8 cellular contexts compared by ENCODE assay signal in the genomic region with DNA sequence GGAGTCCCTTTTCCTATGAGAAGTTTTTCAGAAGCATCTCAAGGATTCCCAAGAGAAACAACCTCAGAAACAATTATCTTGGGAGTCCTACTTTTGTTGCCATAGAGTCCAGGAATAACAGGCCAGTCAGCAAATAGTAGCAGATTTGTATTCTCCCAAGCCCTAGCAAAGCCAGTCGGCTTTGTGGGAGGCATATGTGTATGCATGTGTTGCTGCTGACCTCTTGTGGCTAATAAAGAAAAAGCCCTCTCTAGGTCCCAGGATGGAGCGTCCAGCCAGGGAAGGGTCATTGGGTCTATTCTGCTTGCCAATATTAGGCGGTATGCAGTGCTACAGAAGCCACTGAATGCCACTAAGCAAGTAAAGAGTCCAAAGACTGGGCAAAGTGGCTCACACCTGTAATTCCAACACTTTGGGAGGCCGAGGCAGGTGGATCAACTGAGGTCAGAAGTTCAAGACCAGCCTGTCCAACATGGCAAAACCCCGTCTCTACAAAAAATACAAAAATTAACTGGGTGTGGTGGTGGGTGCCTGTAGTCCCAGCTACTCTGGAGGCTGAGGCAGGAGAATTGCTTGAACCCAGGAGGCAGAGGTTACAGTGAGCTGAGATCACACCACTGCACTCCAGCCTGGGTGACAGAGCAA. TPM values are rescaled to one million over a fixed set of nuclear protein-coding genes. Genes with fewer than 3 reads are reported as not detected.
A peak's percentile ranks its signal among the peaks of the same experiment; 100 is the strongest.
DNase-seq lines count a peak whose midpoint lies in the region; FAIRE-seq and TF ChIP-seq lines count a peak whose summit lies in the region.
"Not testable (repeated sequence)": the region's sequence is repeated elsewhere in the genome, so short reads cannot be mapped to it uniquely, and the experiment has no call there.

No MANE protein-coding gene starts in this region.

- H3K27me3 ChIP-seq in SJCRH30, ascending aorta: not testable (repeated sequence)

- CTCF ChIA-PET in HEK293T (lab: Yijun Ruan, JAX) = interaction anchor here (0.8 kb wide), 1 partner anchor 717 kb away, joined by 6 read pairs; no protein-coding TSS in a partner anchor

- DNase-seq in DMS 273 treated with DMSO at 0.1 percent for 48 hours (lab: John Stamatoyannopoulos, UW) = peak; percentile 36
- peak; percentile 69 for DNase-seq in HEK293T (ENCODE audit: extremely low spot score)
- DNase-seq in NCI-H2029 (lab: John Stamatoyannopoulos, UW) = peak; percentile 62
- peak; percentile 49 to 80 for DNase-seq in SJCRH30
- peak in 1 of 2 donors; percentile 86 for DNase-seq in ascending aorta (ENCODE audit: low spot score in 2 of 2)
- DNase-seq in frontal cortex (ENCODE audit: low spot score in 2 of 2) = peak; percentile 39 to 74
- DNase-seq in myocyte (ENCODE audit: low read depth) = peak; percentile 87
- peak; percentile 88 for DNase-seq in superior temporal gyrus (ENCODE audit: extremely low spot score)

- not testable (repeated sequence) for H3K9me3 ChIP-seq in SJCRH30 (replicated peaks); ascending aorta

- peak; percentile 24 for FAIRE-seq in frontal cortex (lab: Jason Lieb, UNC)

- H3K4me1 ChIP-seq in SJCRH30, ascending aorta: not testable (repeated sequence)

- not testable (repeated sequence) for H3K27ac ChIP-seq in SJCRH30, ascending aorta

- TF ChIP-seq CTCF in ascending aorta (IDR thresholded peaks at IDR 0.05) = peak; percentile 85 to 86 (median 85)

- H3K4me3 ChIP-seq in SJCRH30, ascending aorta: not testable (repeated sequence)

- not testable (repeated sequence) for H3K36me3 ChIP-seq in SJCRH30, ascending aorta

- POLR2A ChIA-PET in HEK293T (lab: Yijun Ruan, JAX) = not testable (repeated sequence)

- intact Hi-C loops in ascending aorta (cut with DNase I) = loop anchor here (1.0 to 10.0 kb wide), 5 partner anchors 70 to 583 kb away; partner anchors contain the start of gene UNC13B

RNA-seq across cellular contexts. Expression of gene RUSC2, which starts 12.6 kb away (rescaled TPM):
- total RNA-seq in SJCRH30 (2014; rRNA removed; shearing (Covaris generic)) = 5.3 and 5.6 TPM in 2 replicates
- total RNA-seq in ascending aorta = 116 TPM
- 50.5 TPM for total RNA-seq in frontal cortex
- 39.8 and 57.0 TPM in 2 replicates for total RNA-seq in myocyte
- 57.0 TPM for polyA plus RNA-seq in myocyte (2012)
